1 cellular context compared by ENCODE assay signal in genomic region chr16:50248845-50249244, GRCh38.
TF ChIP-seq lines count a peak whose summit lies in the region.

No MANE protein-coding gene starts in this region.

TF ChIP-seq in H1, 55 proteins besides CTCF, POLR2A, EP300 and RAD21 (continued from another document):
- no peak for TF ChIP-seq E2F6 (IDR thresholded peaks at IDR 0.05)
- TF ChIP-seq MAFK (IDR thresholded peaks at IDR 0.05; ENCODE audit: low read depth, low read length), result no peak
- TF ChIP-seq NANOG (IDR thresholded peaks at IDR 0.05; ENCODE audit: insufficient read depth, low read depth, low read length, poor library complexity, severe bottlenecking), result no peak
- TF ChIP-seq CHD7 (IDR thresholded peaks at IDR 0.05; ENCODE audit: insufficient replicate concordance, low read length), result no peak
- no peak for TF ChIP-seq SIRT6 (IDR thresholded peaks at IDR 0.05; ENCODE audit: low read length)
- TF ChIP-seq JUN (IDR thresholded peaks at IDR 0.05; ENCODE audit: low read depth, low read length), result no peak
- TF ChIP-seq KDM1A (IDR thresholded peaks at IDR 0.05; ENCODE audit: borderline replicate concordance, low read length), result no peak
- no peak for TF ChIP-seq SIN3A (conservative IDR thresholded peaks at IDR 0.05 in 1 of 2, IDR thresholded peaks at IDR 0.05 in 1 of 2; ENCODE audit: low read depth in 1 of 2, low read length in 2 of 2)
- no peak for TF ChIP-seq NRF1 (IDR thresholded peaks at IDR 0.05; ENCODE audit: low read depth, low read length)
- TF ChIP-seq ZNF274 (IDR thresholded peaks at IDR 0.05; ENCODE audit: borderline replicate concordance, extremely low read depth, low read length), result no peak
- TF ChIP-seq CTBP2 (IDR thresholded peaks at IDR 0.05; ENCODE audit: borderline replicate concordance, insufficient read depth, insufficient read length, low read length), result no peak
- no peak for TF ChIP-seq TBP (IDR thresholded peaks at IDR 0.05; ENCODE audit: low read depth, low read length)
- no peak for TF ChIP-seq FOSL1 (IDR thresholded peaks at IDR 0.05; ENCODE audit: insufficient read depth, low read depth, low read length)
- TF ChIP-seq CBX5 (IDR thresholded peaks at IDR 0.05; ENCODE audit: low read depth, low read length), result no peak
